Comparison of ENCODE assay signal across 1 cellular context in genomic region chr3:175646865-175647264, GRCh38.
TF ChIP-seq lines count a peak whose summit lies in the region.

No MANE protein-coding gene starts in this region.

TF ChIP-seq in HepG2, 621 proteins besides CTCF, POLR2A, EP300 and RAD21 (continued from another document):
- TF ChIP-seq ZNF318 (CRISPR knock-in tag; IDR thresholded peaks at IDR 0.05) (no peak), ZNF672 (CRISPR knock-in tag; IDR thresholded peaks at IDR 0.05) (no peak), MNT (IDR thresholded peaks at IDR 0.05) (no peak), ZNF784 (CRISPR knock-in tag; IDR thresholded peaks at IDR 0.05; ENCODE audit: borderline replicate concordance) (no peak), FOXC1 (CRISPR knock-in tag; IDR thresholded peaks at IDR 0.05; ENCODE audit: borderline replicate concordance) (no peak), FOXJ3 (CRISPR knock-in tag; IDR thresholded peaks at IDR 0.05; ENCODE audit: borderline replicate concordance) (no peak), ZNF431 (CRISPR knock-in tag; IDR thresholded peaks at IDR 0.05; ENCODE audit: borderline replicate concordance, low read depth) (no peak), GFI1 (CRISPR knock-in tag; IDR thresholded peaks at IDR 0.05; ENCODE audit: borderline replicate concordance) (no peak), ZBTB3 (CRISPR knock-in tag; IDR thresholded peaks at IDR 0.05; ENCODE audit: borderline replicate concordance, low read depth) (no peak), ZHX1 (CRISPR knock-in tag; IDR thresholded peaks at IDR 0.05; ENCODE audit: low read depth) (no peak), BRCA1 (CRISPR knock-in tag; IDR thresholded peaks at IDR 0.05) (no peak), ZNF510 (CRISPR knock-in tag; IDR thresholded peaks at IDR 0.05; ENCODE audit: low read depth) (no peak), SRY (CRISPR knock-in tag; IDR thresholded peaks at IDR 0.05) (no peak), HNRNPH1 (optimal IDR thresholded peaks at IDR 0.05; ENCODE audit: low read depth, low read length) (no peak), DNMT1 (CRISPR knock-in tag; IDR thresholded peaks at IDR 0.05) (no peak)
